In the genomic region with DNA sequence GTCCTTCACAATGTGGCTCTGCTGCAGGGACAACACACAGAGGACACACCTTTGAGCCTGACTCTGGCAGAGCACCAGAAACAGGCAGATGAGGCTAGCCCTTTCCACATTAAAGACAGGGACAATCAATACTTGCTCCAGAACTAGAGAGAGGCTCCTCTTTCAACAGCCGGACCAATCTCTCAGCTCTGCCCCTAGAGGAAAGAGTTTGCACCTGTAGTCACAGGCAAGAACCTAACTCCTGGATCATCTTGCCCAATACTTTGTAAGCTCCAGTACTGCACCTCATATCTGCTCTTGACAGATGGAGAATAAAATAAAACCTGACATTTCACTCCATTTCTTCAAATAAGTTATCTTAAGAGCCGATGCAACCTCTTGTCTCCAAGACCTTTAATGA, we compare ENCODE assay signal across 8 cellular contexts. TPM values are rescaled to one million over a fixed set of nuclear protein-coding genes. Genes with fewer than 3 reads are reported as not detected.
DNase-seq lines count a peak whose midpoint lies in the region; ATAC-seq and TF ChIP-seq lines count a peak whose summit lies in the region.

No MANE protein-coding gene starts in this region.

- CTCF ChIA-PET in GM10248 (lab: Yijun Ruan, JAX) = interaction anchor here (0.9 to 2.2 kb wide), 4 partner anchors 9 to 408 kb away, joined by 3 to 9 read pairs (median 3); no protein-coding TSS in a partner anchor

- H3K4me2 ChIP-seq in mesenchymal stem cell (ENCODE audit: low read length, poor library complexity, severe bottlenecking) (no peak overlapping the region), smooth muscle cell (no peak overlapping the region)

- H3K27me3 ChIP-seq in WERI-Rb-1 (ENCODE audit: insufficient read depth, low read depth, severe bottlenecking) = no peaks in the 10 kb centered on the region
- no peaks in the 10 kb centered on the region for H3K27me3 ChIP-seq in mesenchymal stem cell (ENCODE audit: control insufficient read depth in 1 of 2, insufficient read depth in 1 of 2, low read length in 2 of 2)
- no peaks in the 10 kb centered on the region for H3K27me3 ChIP-seq in smooth muscle cell (ENCODE audit: low read depth)
- H3K27me3 ChIP-seq in uterus = no peaks in the 10 kb centered on the region

- H3K79me2 ChIP-seq in smooth muscle cell (ENCODE audit: low read depth) = no peaks in the 10 kb centered on the region

- H2AFZ ChIP-seq in mesenchymal stem cell (ENCODE audit: low read depth, low read length) = no peak overlapping the region
- no peak overlapping the region for H2AFZ ChIP-seq in smooth muscle cell (ENCODE audit: low read depth)

- ATAC-seq in HG02885 (IDR thresholded peaks at IDR 0.05; ENCODE audit: poor library complexity, unreplicated experiment) = peak; percentile 77
- ATAC-seq in HG03378 (IDR thresholded peaks at IDR 0.05; ENCODE audit: unreplicated experiment) = no peak

- no peak overlapping the region for H2BK120ac ChIP-seq in mesenchymal stem cell (ENCODE audit: low read depth, low read length)

- H4K8ac ChIP-seq in mesenchymal stem cell (ENCODE audit: low read length) = no peak overlapping the region

- no peak overlapping the region for H3K18ac ChIP-seq in mesenchymal stem cell (ENCODE audit: low read depth in 1 of 2, low read length in 2 of 2)

- POLR2A ChIA-PET in GM10248 (lab: Yijun Ruan, JAX) = no interaction called here

- no peak overlapping the region for H2BK12ac ChIP-seq in mesenchymal stem cell (ENCODE audit: low read length in 2 of 2)

- TF ChIP-seq CTCF in GM10248 (IDR thresholded peaks at IDR 0.05; ENCODE audit: control extremely low read depth, extremely low read depth, low read depth, missing control alignments) (peak; percentile 28), WERI-Rb-1 (IDR thresholded peaks at IDR 0.05; ENCODE audit: low read depth, low read length) (peak; percentile 68), smooth muscle cell (IDR thresholded peaks at IDR 0.05; ENCODE audit: borderline replicate concordance, insufficient read depth, poor library complexity, severe bottlenecking) (no peak), uterus (IDR thresholded peaks at IDR 0.05) (no peak)

- no peak overlapping the region for H4K91ac ChIP-seq in mesenchymal stem cell (ENCODE audit: low read length)

- DNase-seq in GM10248 (ENCODE audit: extremely low spot score) = peak; percentile 21
- DNase-seq in WERI-Rb-1 = peak; percentile 14
- peak; percentile 2 for DNase-seq in mesenchymal stem cell
- no peak for DNase-seq in smooth muscle cell (lab: John Stamatoyannopoulos, UW; ENCODE audit: unreplicated experiment)
- DNase-seq in uterus = no peak
- DNase-seq in NCI-H128 (lab: John Stamatoyannopoulos, UW; ENCODE audit: unreplicated experiment) = no peak

- no peak overlapping the region for H3K23ac ChIP-seq in mesenchymal stem cell (ENCODE audit: low read length in 2 of 2)

- no peak overlapping the region for H3K4ac ChIP-seq in mesenchymal stem cell (ENCODE audit: low read depth in 1 of 2, low read length in 2 of 2)

- no peaks in the 10 kb centered on the region for H3F3A ChIP-seq in smooth muscle cell (ENCODE audit: low read depth)

- no peaks in the 10 kb centered on the region for H3K36me3 ChIP-seq in WERI-Rb-1
- no peaks in the 10 kb centered on the region for H3K36me3 ChIP-seq in mesenchymal stem cell (ENCODE audit: control insufficient read depth in 1 of 2, insufficient read depth in 2 of 2, low read depth in 1 of 2, low read length in 2 of 2)
- H3K36me3 ChIP-seq in smooth muscle cell (ENCODE audit: low read depth) = no peaks in the 10 kb centered on the region
- no peaks in the 10 kb centered on the region for H3K36me3 ChIP-seq in uterus

- no peak overlapping the region for H2BK5ac ChIP-seq in mesenchymal stem cell (ENCODE audit: low read depth, low read length, poor library complexity, severe bottlenecking)

- no peaks in the 10 kb centered on the region for H4K20me1 ChIP-seq in smooth muscle cell (ENCODE audit: low read depth)

- H2AK5ac ChIP-seq in mesenchymal stem cell (ENCODE audit: low read length, severe bottlenecking) = no peak overlapping the region

- no peak for TF ChIP-seq POLR2A in uterus (IDR thresholded peaks at IDR 0.05)

- no peaks in the 10 kb centered on the region for H3K4me1 ChIP-seq in mesenchymal stem cell (ENCODE audit: control insufficient read depth, insufficient read depth, low read depth, low read length)
- no peaks in the 10 kb centered on the region for H3K4me1 ChIP-seq in smooth muscle cell (ENCODE audit: low read depth)
- no peaks in the 10 kb centered on the region for H3K4me1 ChIP-seq in uterus

- H3K14ac ChIP-seq in mesenchymal stem cell (ENCODE audit: low read length in 2 of 2) = no peak overlapping the region

- 51% methylated on average over 2 of the region's 2 CpGs for WGBS in mesenchymal stem cell
- WGBS in smooth muscle cell (ENCODE audit: low lambda C conversion rate) = 58% methylated on average over 2 of the region's 2 CpGs

- H3K9ac ChIP-seq in mesenchymal stem cell (ENCODE audit: low read length) (no peak overlapping the region), smooth muscle cell (ENCODE audit: low read depth) (no peak overlapping the region)

- H3K9me3 ChIP-seq in WERI-Rb-1 (ENCODE audit: severe bottlenecking) = no peaks in the 10 kb centered on the region
- H3K9me3 ChIP-seq in mesenchymal stem cell (ENCODE audit: control insufficient read depth, low read length) = no peaks in the 10 kb centered on the region
- no peaks in the 10 kb centered on the region for H3K9me3 ChIP-seq in smooth muscle cell (replicated peaks; ENCODE audit: low read depth)
- no peaks in the 10 kb centered on the region for H3K9me3 ChIP-seq in uterus

- no peak overlapping the region for H2BK15ac ChIP-seq in mesenchymal stem cell (ENCODE audit: low read depth, poor library complexity, severe bottlenecking)

- no peak overlapping the region for H3K4me3 ChIP-seq in WERI-Rb-1 (ENCODE audit: low read depth, low read length)
- H3K4me3 ChIP-seq in mesenchymal stem cell (ENCODE audit: insufficient read depth in 1 of 2, low read depth in 1 of 2, low read length in 2 of 2) = no peak overlapping the region
- no peak overlapping the region for H3K4me3 ChIP-seq in smooth muscle cell
- H3K4me3 ChIP-seq in uterus = no peak overlapping the region

- H3K79me1 ChIP-seq in mesenchymal stem cell (replicated peaks; ENCODE audit: low read length, poor library complexity, severe bottlenecking) = no peaks in the 10 kb centered on the region

- intact Hi-C loops in uterus (cut with DNase I; ENCODE audit: low total_unique reads) = no loop called here

- H3K27ac ChIP-seq in WERI-Rb-1 (no peak overlapping the region), mesenchymal stem cell (ENCODE audit: low read length, poor library complexity, severe bottlenecking) (no peak overlapping the region), smooth muscle cell (ENCODE audit: low read depth) (no peak overlapping the region), uterus (peak overlapping the region in 1 of 2 donors; percentile 41)

RNA-seq across cellular contexts. Expression of a gene that starts 52.1 kb away (rescaled TPM):
- 0.46 TPM for polyA plus RNA-seq in mesenchymal stem cell (2013, experiment 1 of 2)
- polyA plus RNA-seq in mesenchymal stem cell (2013, experiment 2 of 2) = 0.44 TPM
- total RNA-seq in smooth muscle cell (3.7 and 8.9 TPM in 2 replicates), uterus (10 to 100 TPM in 3 of 4 donors, 1 to 10 TPM in 1; 6.4 to 47.1 (median 15.1) TPM)
- 2.9 and 3.8 TPM in 2 replicates for polyA plus RNA-seq in smooth muscle cell

Comparison
In these comparisons a context has a peak if more than half of its experiments do, and no peak if none do; other contexts are left out.
1. DNase-seq: peak in GM10248 (single experiment), WERI-Rb-1 (single experiment) and mesenchymal stem cell (single experiment); none in smooth muscle cell (single experiment), uterus (0 of 2) and NCI-H128 (single experiment).
2. CTCF ChIP-seq: peak in GM10248 (single experiment) and WERI-Rb-1 (single experiment); none in smooth muscle cell (single experiment) and uterus (0 of 4).